ENCODE assay signal across 9 cellular contexts in genomic region chr1:165623624-165624023, GRCh38.
"Had no signal": no experiment of that assay in that cellular context is flagged by ENCODE, and none has a peak within 500 bp of the region (broad histone marks: within the 10 kb centered on the region; RNA-seq: fewer than 3 reads in every experiment).

No MANE protein-coding gene starts in this region.

- DNase-seq: GM23248, GOT3, H7, HFFc6, KBM-7 had no signal

- H3K4me2 ChIP-seq: KMS-11 had no signal

- H2AFZ ChIP-seq: GM23248 had no signal

- H3K4me3 ChIP-seq: GM23248, HAP-1 had no signal

- ATAC-seq: HCT116 had no signal

- H3K9me3 ChIP-seq: HAP-1 had no signal

- H3K9ac ChIP-seq: GM23248, KMS-11 had no signal

- H3K27ac ChIP-seq: GM23248, HL-60, KMS-11 had no signal

- H3K36me3 ChIP-seq: HAP-1 had no signal
